Comparison of ENCODE assay signal across 25 cellular contexts in genomic region chr7:129162732-129163131, GRCh38. TPM values are rescaled to one million over a fixed set of nuclear protein-coding genes. Genes with fewer than 3 reads are reported as not detected.
DNase-seq lines count a peak whose midpoint lies in the region; ATAC-seq and TF ChIP-seq lines count a peak whose summit lies in the region.
"Had no signal": no experiment of that assay in that cellular context is flagged by ENCODE, and none has a peak within 500 bp of the region (broad histone marks: within the 10 kb centered on the region; RNA-seq: fewer than 3 reads in every experiment).

No MANE protein-coding gene starts in this region.

- H4K91ac ChIP-seq in trophoblast cell (ENCODE audit: low read depth, low read length): no peak overlapping the region

- H3K4me3 ChIP-seq in BLaER1 treated with 17β-estradiol and CSF1 and Interleukin-3, amounts not matched to agents 10 nM and 100 nM: no peak overlapping the region
- H3K4me3 ChIP-seq in OCI-LY7 (ENCODE audit: low read depth, low read length, poor library complexity, severe bottlenecking): no peak overlapping the region
- H3K4me3 ChIP-seq in trophoblast cell (ENCODE audit: low read depth, low read length): peak overlapping the region; percentile 58
- H3K4me3 ChIP-seq: GM23248 had no signal

- H3K79me2 ChIP-seq in OCI-LY7 (ENCODE audit: insufficient read depth, low read depth, low read length): no peaks in the 10 kb centered on the region
- no peaks in the 10 kb centered on the region for H3K79me2 ChIP-seq in trophoblast cell (ENCODE audit: control insufficient read depth, insufficient read depth, low read length, poor library complexity)

- no peak overlapping the region for H3K23ac ChIP-seq in trophoblast cell (ENCODE audit: low read length)

- H3K9me2 ChIP-seq in OCI-LY7 (ENCODE audit: insufficient read depth, low read length): no peaks in the 10 kb centered on the region

- no peak overlapping the region for H3K14ac ChIP-seq in trophoblast cell (ENCODE audit: low read length)

- H3K27ac ChIP-seq in BLaER1 treated with 17β-estradiol and CSF1 and Interleukin-3, amounts not matched to agents 10 nM and 100 nM: peak overlapping the region in 4 of 11 experiments; percentile 12 to 37 (median 26); a peak in 4 of 22 replicates
- H3K27ac ChIP-seq in OCI-LY7 (ENCODE audit: low read depth, low read length, poor library complexity, severe bottlenecking): no peak overlapping the region
- H3K27ac ChIP-seq in trophoblast cell (ENCODE audit: low read depth, low read length): no peak overlapping the region
- H3K27ac ChIP-seq: GM23248, RWPE1 had no signal

- intact Hi-C loops in OCI-LY7 (cut with micrococcal nuclease; ENCODE audit: unreplicated experiment): no loop called here
- intact Hi-C loops in activated CD4-positive, alpha-beta T cell treated with anti-CD3 and anti-CD28 coated beads for 36 hours (cut with DNase I, micrococcal nuclease): no loop called here

- no peaks in the 10 kb centered on the region for H3K9me3 Mint-ChIP-seq in memory B cell
- no peaks in the 10 kb centered on the region for H3K9me3 Mint-ChIP-seq in activated CD4-positive, alpha-beta T cell treated with anti-CD3 and anti-CD28 coated beads for 36 hours (ENCODE audit: low read depth)
- H3K9me3 Mint-ChIP-seq: CD4-positive, alpha-beta memory T cell had no signal

- H3K4me1 Mint-ChIP-seq in memory B cell: peaks cover 50% of the 10 kb centered on the region
- H3K4me1 Mint-ChIP-seq in activated CD4-positive, alpha-beta T cell treated with anti-CD3 and anti-CD28 coated beads for 36 hours: no peaks in the 10 kb centered on the region

- H4K12ac ChIP-seq in trophoblast cell (ENCODE audit: low read depth, low read length): no peak overlapping the region

- H2BK5ac ChIP-seq in trophoblast cell (ENCODE audit: low read depth, low read length, poor library complexity): no peak overlapping the region

- H2BK120ac ChIP-seq in trophoblast cell (ENCODE audit: insufficient read depth, low read length, poor library complexity): no peak overlapping the region

- CTCF ChIA-PET in OCI-LY7 (lab: Charles Lee; ENCODE audit: unreplicated experiment): no interaction called here
- CTCF ChIA-PET in activated CD4-positive, alpha-beta T cell treated with anti-CD3 and anti-CD28 coated beads for 36 hours (lab: Charles Lee): interaction anchor here (0.7 to 3.3 kb wide), 9 partner anchors 16 to 301 kb away, joined by 3 to 58 read pairs (median 6); partner anchors contain the start of gene TSPAN33

- no peaks in the 10 kb centered on the region for H3K27me3 Mint-ChIP-seq in memory B cell
- H3K27me3 Mint-ChIP-seq in activated CD4-positive, alpha-beta T cell treated with anti-CD3 and anti-CD28 coated beads for 36 hours: no peaks in the 10 kb centered on the region

- H4K20me1 ChIP-seq in BLaER1 treated with 17β-estradiol and CSF1 and Interleukin-3, amounts not matched to agents 10 nM and 100 nM: peaks cover 0 to 28% (median 9%) of the 10 kb centered on the region in 11 experiments; a peak in 10 of 22 replicates
- H4K20me1 ChIP-seq in OCI-LY7 (ENCODE audit: insufficient read depth, low read length): no peaks in the 10 kb centered on the region

- H3K4me2 ChIP-seq in BLaER1 treated with 17β-estradiol and CSF1 and Interleukin-3, amounts not matched to agents 10 nM and 100 nM: peak overlapping the region in 9 of 11 experiments; percentile 61 to 91 (median 85); a peak in 18 of 22 replicates
- H3K4me2 ChIP-seq in OCI-LY7 (ENCODE audit: low read length) (peak overlapping the region; percentile 27), trophoblast cell (ENCODE audit: low read length) (no peak overlapping the region)

- H2AFZ ChIP-seq in OCI-LY7 (ENCODE audit: low read length) (no peak overlapping the region), trophoblast cell (ENCODE audit: insufficient read depth, low read length, poor library complexity) (no peak overlapping the region)
- H2AFZ ChIP-seq: GM23248 had no signal

- no peaks in the 10 kb centered on the region for H3K9me3 ChIP-seq in BLaER1 treated with 17β-estradiol and CSF1 and Interleukin-3, amounts not matched to agents 10 nM and 100 nM (replicated peaks in 1 of 11)
- H3K9me3 ChIP-seq in OCI-LY7 (ENCODE audit: low read length): no peaks in the 10 kb centered on the region
- H3K9me3 ChIP-seq in trophoblast cell (ENCODE audit: insufficient read depth, low read depth, low read length): peaks cover 6% of the 10 kb centered on the region
- H3K9me3 ChIP-seq: Caco-2 had no signal

- H3K27ac Mint-ChIP-seq in memory B cell: peak overlapping the region; percentile 73
- no peak overlapping the region for H3K27ac Mint-ChIP-seq in activated CD4-positive, alpha-beta T cell treated with anti-CD3 and anti-CD28 coated beads for 36 hours
- H3K27ac Mint-ChIP-seq: CD4-positive, alpha-beta memory T cell had no signal

- H2AK5ac ChIP-seq in trophoblast cell (ENCODE audit: low read length): no peak overlapping the region

- H3K4ac ChIP-seq in trophoblast cell (ENCODE audit: low read depth, low read length): no peak overlapping the region

- no CpG with 5 or more reads among the region's 5 CpGs for WGBS in trophoblast cell (ENCODE audit: extremely low coverage, insufficient coverage, insufficient read length)

- POLR2A ChIA-PET in OCI-LY7 (lab: Charles Lee): interaction anchor here (0.8 to 1.5 kb wide), 3 partner anchors 16 to 67 kb away, joined by 3 to 5 read pairs (median 4); no protein-coding TSS in a partner anchor
- POLR2A ChIA-PET in activated CD4-positive, alpha-beta T cell treated with anti-CD3 and anti-CD28 coated beads for 36 hours (lab: Charles Lee): no interaction called here

- H3K36me3 Mint-ChIP-seq in memory B cell: peaks cover 25% of the 10 kb centered on the region
- H3K36me3 Mint-ChIP-seq in activated CD4-positive, alpha-beta T cell treated with anti-CD3 and anti-CD28 coated beads for 36 hours (ENCODE audit: low read depth): no peaks in the 10 kb centered on the region

- ATAC-seq in memory B cell (ENCODE audit: low read depth): no peak
- ATAC-seq in activated CD4-positive, alpha-beta T cell treated with anti-CD3 and anti-CD28 coated beads for 36 hours: no peak
- ATAC-seq: Panc1 had no signal

- H3K36me3 ChIP-seq in BLaER1 treated with 17β-estradiol and CSF1 and Interleukin-3, amounts not matched to agents 10 nM and 100 nM: peaks cover 29 to 56% (median 35%) of the 10 kb centered on the region in 11 experiments
- peaks cover 45% of the 10 kb centered on the region for H3K36me3 ChIP-seq in OCI-LY7 (ENCODE audit: insufficient read depth, low read length)
- no peaks in the 10 kb centered on the region for H3K36me3 ChIP-seq in trophoblast cell (ENCODE audit: control insufficient read depth in 1 of 2, insufficient read depth in 2 of 2, low read length in 2 of 2)

- BruUV-seq in OCI-LY7 (replicated peaks; lab: Mats Ljungman, UMichigan): no TSS peak

- TF ChIP-seq CTCF in OCI-LY7 (conservative IDR thresholded peaks at IDR 0.05; ENCODE audit: low read length): no peak

- peaks cover 16 to 42% (median 35%) of the 10 kb centered on the region in 10 experiments for H3K4me1 ChIP-seq in BLaER1 treated with 17β-estradiol and CSF1 and Interleukin-3, amounts not matched to agents 10 nM and 100 nM
- H3K4me1 ChIP-seq in OCI-LY7 (ENCODE audit: insufficient read depth, low read length, poor library complexity, severe bottlenecking) (peaks cover 48% of the 10 kb centered on the region), trophoblast cell (ENCODE audit: control insufficient read depth in 1 of 2, insufficient read depth in 2 of 2, low read length in 2 of 2) (no peaks in the 10 kb centered on the region)
- H3K4me1 ChIP-seq: Caco-2 had no signal

- peak overlapping the region; percentile 43 for H3K4me3 Mint-ChIP-seq in memory B cell
- H3K4me3 Mint-ChIP-seq in activated CD4-positive, alpha-beta T cell treated with anti-CD3 and anti-CD28 coated beads for 36 hours: no peak overlapping the region
- H3K4me3 Mint-ChIP-seq: CD4-positive, alpha-beta memory T cell had no signal

- DNase-seq in OCI-LY7 (ENCODE audit: low spot score) (no peak), memory B cell (ENCODE audit: low spot score in 2 of 2) (no peak), trophoblast cell (no peak), GDM1 (lab: John Stamatoyannopoulos, UW) (no peak), NCI-H1048 (lab: John Stamatoyannopoulos, UW) (no peak), NK-92 (lab: John Stamatoyannopoulos, UW; ENCODE audit: unreplicated experiment) (no peak)
- DNase-seq in activated CD4-positive, alpha-beta T cell treated with anti-CD3 and anti-CD28 coated beads for 36 hours: no peak
- DNase-seq: C1 segment of cervical spinal cord; Caco-2; CD4-positive, alpha-beta memory T cell; DMS79 treated with DMSO at 0.1 percent for 48 hours; GM23248; H7; KBM-7; NCI-H1694; NCI-H2029 treated with DMSO at 0.1 percent for 48 hours; NCI-H446 treated with DMSO at 0.1 percent for 48 hours; NCI-H526; NCI-H82; SHP77 had no signal

- H4K8ac ChIP-seq in trophoblast cell (ENCODE audit: low read depth, low read length): no peak overlapping the region

- H3K18ac ChIP-seq in trophoblast cell (ENCODE audit: low read length): no peak overlapping the region

- H3K79me1 ChIP-seq in trophoblast cell (ENCODE audit: low read length): no peaks in the 10 kb centered on the region

- H3K27me3 ChIP-seq in BLaER1 treated with 17β-estradiol and CSF1 and Interleukin-3, amounts not matched to agents 10 nM and 100 nM: peaks cover 0 to 6% (median 4%) of the 10 kb centered on the region in 11 experiments; a peak in 11 of 22 replicates
- no peaks in the 10 kb centered on the region for H3K27me3 ChIP-seq in trophoblast cell (ENCODE audit: insufficient read depth, low read length)

- H3K9ac ChIP-seq in BLaER1 treated with 17β-estradiol and CSF1 and Interleukin-3, amounts not matched to agents 10 nM and 100 nM: no peak overlapping the region
- peak overlapping the region; percentile 5 for H3K9ac ChIP-seq in trophoblast cell (ENCODE audit: low read length)
- H3K9ac ChIP-seq: GM23248 had no signal

- H2BK12ac ChIP-seq in trophoblast cell (ENCODE audit: low read length): no peak overlapping the region

RNA-seq across cellular contexts. Expression of gene TSPAN33, which starts 18.2 kb away (rescaled TPM):
- 11.5 and 14.6 TPM in 2 replicates for total RNA-seq in OCI-LY7 (2014; rRNA removed; shearing (Covaris generic))
- total RNA-seq in OCI-LY7 (2022): 37.8 and 44.8 TPM in 2 replicates
- 2.3 and 2.6 TPM in 2 replicates for polyA plus RNA-seq in trophoblast cell (2013)
- 1 to 10 TPM; 6.5 to 7.5 TPM for total RNA-seq in activated CD4-positive, alpha-beta T cell treated with anti-CD3 and anti-CD28 coated beads for 36 hours
- polyA plus RNA-seq: GM23248 had no signal

RNA-seq across cellular contexts. Expression of gene SMO, which starts 25.7 kb away (rescaled TPM):
- 0.25 TPM in 1 of 2 replicates, not detected in the other for total RNA-seq in OCI-LY7 (2014; rRNA removed; shearing (Covaris generic))
- 0.17 and 0.22 TPM in 2 replicates for total RNA-seq in OCI-LY7 (2022)
- polyA plus RNA-seq in trophoblast cell (2013): 18.5 and 18.9 TPM in 2 replicates
- under 1 TPM; 0.28 to 0.71 TPM for total RNA-seq in activated CD4-positive, alpha-beta T cell treated with anti-CD3 and anti-CD28 coated beads for 36 hours
- total RNA-seq: CD4-positive, alpha-beta memory T cell; HT-29; MCF 10A had no signal
- polyA plus RNA-seq: CD4-positive, alpha-beta memory T cell had no signal
